ENCODE assay signal across 24 cellular contexts in the genomic region with DNA sequence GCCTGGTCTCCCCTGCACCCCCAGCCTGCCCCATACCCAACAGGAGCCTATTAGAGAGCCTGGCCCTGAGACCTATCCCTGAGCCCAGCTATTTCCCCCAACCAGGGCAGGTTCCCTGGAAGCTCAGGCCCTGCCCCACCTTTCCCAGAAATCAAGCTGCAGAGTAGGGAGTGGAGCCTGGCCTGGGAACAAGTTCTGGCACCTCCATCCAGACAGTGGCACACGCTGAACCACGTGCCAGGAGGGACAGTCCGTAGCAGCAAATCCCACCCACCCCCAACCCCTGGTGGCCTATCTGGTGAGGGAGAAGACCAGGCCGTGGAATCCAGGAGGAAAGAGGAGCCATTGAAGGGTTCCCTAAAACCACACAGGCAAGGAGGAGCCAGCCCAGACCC. TPM values are rescaled to one million over a fixed set of nuclear protein-coding genes. Genes with fewer than 3 reads are reported as not detected.
"Had no signal": no experiment of that assay in that cellular context is flagged by ENCODE, and none has a peak within 500 bp of the region (broad histone marks: within the 10 kb centered on the region; RNA-seq: fewer than 3 reads in every experiment).

No MANE protein-coding gene starts in this region.

- H3K4me3 ChIP-seq: adrenal gland, lung, stomach had no signal

- H3K27ac ChIP-seq: adrenal gland, stomach, WERI-Rb-1 had no signal

- H3K4me1 ChIP-seq: adrenal gland, stomach had no signal

- ATAC-seq: activated naive CD4-positive, alpha-beta T cell treated with anti-CD3 and anti-CD28 coated beads, Interleukin-2, amount 50 U/mL, for 72 hours; effector memory CD8-positive, alpha-beta T cell; stimulated activated effector memory CD8-positive, alpha-beta T cell treated with anti-CD3 and anti-CD28 coated beads, Interleukin-12 subunit alpha, Interleukin-12 subunit beta, amount 100 ng/mL, for 72 hours had no signal

- H3K36me3 Mint-ChIP-seq: activated naive CD4-positive, alpha-beta T cell treated with anti-CD3 and anti-CD28 coated beads, Interleukin-2, amount 50 U/mL, for 72 hours; mesothelial cell of epicardium; stimulated activated effector memory CD8-positive, alpha-beta T cell treated with anti-CD3 and anti-CD28 coated beads, Interleukin-12 subunit alpha, Interleukin-12 subunit beta, amount 100 ng/mL, for 72 hours had no signal

- H3K27ac Mint-ChIP-seq: activated naive CD4-positive, alpha-beta T cell treated with anti-CD3 and anti-CD28 coated beads, Interleukin-2, amount 50 U/mL, for 72 hours; activated T-helper 1 cell treated with anti-CD3 and anti-CD28 coated beads, Interleukin-12 subunit alpha, Interleukin-12 subunit beta, Interleukin-2, Interleukin-4 antibody, amounts not matched to agents 30 ng/mL and 10 ng/mL and 1 ng/mL, durations not matched to agents 14 hours and 24 hours and 36 hours; effector memory CD8-positive, alpha-beta T cell; mesothelial cell of epicardium; stimulated activated effector memory CD8-positive, alpha-beta T cell treated with anti-CD3 and anti-CD28 coated beads, Interleukin-12 subunit alpha, Interleukin-12 subunit beta, amount 100 ng/mL, for 72 hours had no signal

- H3K9me3 ChIP-seq: adrenal gland, stomach had no signal

- H3K4me1 Mint-ChIP-seq: stimulated activated effector memory CD8-positive, alpha-beta T cell treated with anti-CD3 and anti-CD28 coated beads, Interleukin-12 subunit alpha, Interleukin-12 subunit beta, amount 100 ng/mL, for 72 hours had no signal

- DNase-seq: activated CD4-positive, alpha-beta T cell treated with anti-CD3 and anti-CD28 coated beads for 1 hour; activated CD4-positive, alpha-beta T cell treated with anti-CD3 and anti-CD28 coated beads, Interleukin-2, amount 50 U/mL, for 48 hours; activated gamma-delta T cell treated with Interleukin-2 at 50 U/mL for 16 hours; activated T-cell treated with anti-CD3 and anti-CD28 coated beads for 4 hours; adrenal gland; dermis blood vessel endothelial cell; effector memory CD8-positive, alpha-beta T cell; head of caudate nucleus; nephron progenitor cell; occipital lobe; retina; small intestine; stimulated activated CD4-positive, alpha-beta T cell treated with anti-CD3 and anti-CD28 coated beads, Interleukin-4, amount 100 ng/mL, for 24 hours; stomach; trophoblast cell; WERI-Rb-1 had no signal

- H3K4me3 Mint-ChIP-seq: activated T-helper 1 cell treated with anti-CD3 and anti-CD28 coated beads, Interleukin-12 subunit alpha, Interleukin-12 subunit beta, Interleukin-2, Interleukin-4 antibody, amounts not matched to agents 30 ng/mL and 10 ng/mL and 1 ng/mL, durations not matched to agents 14 hours and 24 hours and 36 hours; effector memory CD8-positive, alpha-beta T cell; mesothelial cell of epicardium; nephron progenitor cell; stimulated activated effector memory CD8-positive, alpha-beta T cell treated with anti-CD3 and anti-CD28 coated beads, Interleukin-12 subunit alpha, Interleukin-12 subunit beta, amount 100 ng/mL, for 72 hours had no signal

- H3K9me3 Mint-ChIP-seq: activated naive CD4-positive, alpha-beta T cell treated with anti-CD3 and anti-CD28 coated beads, Interleukin-2, amount 50 U/mL, for 72 hours; activated T-helper 1 cell treated with anti-CD3 and anti-CD28 coated beads, Interleukin-12 subunit alpha, Interleukin-12 subunit beta, Interleukin-2, Interleukin-4 antibody, amounts not matched to agents 30 ng/mL and 10 ng/mL and 1 ng/mL, durations not matched to agents 14 hours and 24 hours and 36 hours; effector memory CD8-positive, alpha-beta T cell; mesothelial cell of epicardium; nephron progenitor cell; stimulated activated effector memory CD8-positive, alpha-beta T cell treated with anti-CD3 and anti-CD28 coated beads, Interleukin-12 subunit alpha, Interleukin-12 subunit beta, amount 100 ng/mL, for 72 hours had no signal

RNA-seq across cellular contexts. Expression of gene TNNT2, which starts 22.6 kb away (rescaled TPM):
- total RNA-seq: activated naive CD4-positive, alpha-beta T cell treated with anti-CD3 and anti-CD28 coated beads, Interleukin-2, amount 50 U/mL, for 72 hours; activated T-helper 1 cell treated with anti-CD3 and anti-CD28 coated beads, Interleukin-12 subunit alpha, Interleukin-12 subunit beta, Interleukin-2, Interleukin-4 antibody, amounts not matched to agents 30 ng/mL and 10 ng/mL and 1 ng/mL, durations not matched to agents 14 hours and 24 hours and 36 hours; dermis blood vessel endothelial cell; frontal cortex; occipital lobe; T-helper 2 cell treated with Interferon-gamma antibody and Interleukin-4, amounts not matched to agents 100 ng/mL and 5 ng/mL, for 36 hours had no signal

RNA-seq across cellular contexts. Expression of gene LAD1, which starts 44.2 kb away (rescaled TPM):
- total RNA-seq: activated naive CD4-positive, alpha-beta T cell treated with anti-CD3 and anti-CD28 coated beads, Interleukin-2, amount 50 U/mL, for 72 hours; activated T-helper 1 cell treated with anti-CD3 and anti-CD28 coated beads, Interleukin-12 subunit alpha, Interleukin-12 subunit beta, Interleukin-2, Interleukin-4 antibody, amounts not matched to agents 30 ng/mL and 10 ng/mL and 1 ng/mL, durations not matched to agents 14 hours and 24 hours and 36 hours; frontal cortex; occipital lobe; T-helper 2 cell treated with Interferon-gamma antibody and Interleukin-4, amounts not matched to agents 100 ng/mL and 5 ng/mL, for 36 hours; temporal lobe had no signal
